8 cellular contexts compared by ENCODE assay signal in genomic region chr19:13865578-13866462, GRCh38. TPM values are rescaled to one million over a fixed set of nuclear protein-coding genes. Genes with fewer than 3 reads are reported as not detected.
DNase-seq lines count a peak whose midpoint lies in the region; ATAC-seq and TF ChIP-seq lines count a peak whose summit lies in the region.

No MANE protein-coding gene starts in this region.

- peak overlapping the region; percentile 73 to 76 for H3K4me3 ChIP-seq in stomach smooth muscle (ENCODE audit: low read length in 2 of 2)

- no peak for TF ChIP-seq CTCF in GM13977 (IDR thresholded peaks at IDR 0.05; ENCODE audit: extremely low read depth, insufficient read depth, missing control alignments)

- in situ Hi-C loops in GM13977 (cut with MboI; ENCODE audit: low pct_unique_long_range_greater_than_20kb, low sequenced_read_pairs, unreplicated experiment) = no loop called here

- peaks cover 22% of the 10 kb centered on the region for H3K27me3 Mint-ChIP-seq in activated T-helper 17 cell treated with anti-CD3 and anti-CD28 coated beads, Interleukin-2, amount 50 U/mL, for 72 hours

- H3K4me1 ChIP-seq in stomach smooth muscle (ENCODE audit: control insufficient read depth, insufficient read depth, low read length) = peaks cover 22% of the 10 kb centered on the region

- peaks cover 26% of the 10 kb centered on the region for H3K4me1 Mint-ChIP-seq in activated T-helper 17 cell treated with anti-CD3 and anti-CD28 coated beads, Interleukin-2, amount 50 U/mL, for 72 hours

- H3K27ac Mint-ChIP-seq in activated T-helper 17 cell treated with anti-CD3 and anti-CD28 coated beads, Interleukin-2, amount 50 U/mL, for 72 hours = no peak overlapping the region

- DNase-seq in 8988T (peak; percentile 52), GM13977 (ENCODE audit: low spot score) (peak; percentile 80), iPS-NIHi11 (ENCODE audit: low spot score) (peak; percentile 61), left lobe of liver (ENCODE audit: low spot score) (no peak)

- no peak overlapping the region for H3K27ac ChIP-seq in stomach smooth muscle (ENCODE audit: low read length)

- no peaks in the 10 kb centered on the region for H3K27me3 ChIP-seq in stomach smooth muscle (ENCODE audit: control insufficient read depth in 1 of 2, insufficient read depth in 2 of 2, low read length in 2 of 2)

- no peaks in the 10 kb centered on the region for H3K9me3 Mint-ChIP-seq in activated T-helper 17 cell treated with anti-CD3 and anti-CD28 coated beads, Interleukin-2, amount 50 U/mL, for 72 hours

- no peaks in the 10 kb centered on the region for H3K9me3 ChIP-seq in stomach smooth muscle (ENCODE audit: control insufficient read depth in 2 of 2, low read length in 2 of 2)

- H3K4me3 Mint-ChIP-seq in activated T-helper 17 cell treated with anti-CD3 and anti-CD28 coated beads, Interleukin-2, amount 50 U/mL, for 72 hours = peak overlapping the region; percentile 69

- H3K36me3 Mint-ChIP-seq in activated T-helper 17 cell treated with anti-CD3 and anti-CD28 coated beads, Interleukin-2, amount 50 U/mL, for 72 hours (ENCODE audit: low read depth) = peaks cover 21% of the 10 kb centered on the region

- ATAC-seq in activated T-helper 17 cell treated with anti-CD3 and anti-CD28 coated beads, Interleukin-2, amount 50 U/mL, for 72 hours (replicated peaks) = no peak
- ATAC-seq in left lobe of liver (no peak), HG02981 (IDR thresholded peaks at IDR 0.05; ENCODE audit: unreplicated experiment) (no peak), HG03521 (IDR thresholded peaks at IDR 0.05; ENCODE audit: unreplicated experiment) (no peak)

- H3K36me3 ChIP-seq in stomach smooth muscle (ENCODE audit: control insufficient read depth in 2 of 2, insufficient read depth in 2 of 2, low read length in 2 of 2) = no peaks in the 10 kb centered on the region

- H3K9ac ChIP-seq in stomach smooth muscle (ENCODE audit: low read length in 2 of 2) = peak overlapping the region; percentile 62 to 73

RNA-seq across cellular contexts. Expression of gene NANOS3, which starts 11.1 kb away (rescaled TPM):
- total RNA-seq in activated T-helper 17 cell treated with anti-CD3 and anti-CD28 coated beads, Interleukin-2, amount 50 U/mL, for 72 hours = 1 to 10 TPM; 1.2 to 3.6 TPM
- total RNA-seq in left lobe of liver = not detected

RNA-seq across cellular contexts. Expression of gene BRME1, which starts 40.1 kb away (rescaled TPM):
- 10 to 100 TPM in 1 of 2 donors, 1 to 10 TPM in 1; 4.8 to 12.5 TPM for total RNA-seq in activated T-helper 17 cell treated with anti-CD3 and anti-CD28 coated beads, Interleukin-2, amount 50 U/mL, for 72 hours
- total RNA-seq in left lobe of liver = 1.3 TPM

RNA-seq across cellular contexts. Expression of gene CC2D1A, which starts 40.2 kb away (rescaled TPM):
- 10 to 100 TPM; 34.6 to 35.4 TPM for total RNA-seq in activated T-helper 17 cell treated with anti-CD3 and anti-CD28 coated beads, Interleukin-2, amount 50 U/mL, for 72 hours
- 24.9 TPM for total RNA-seq in left lobe of liver
